In the genomic region with DNA sequence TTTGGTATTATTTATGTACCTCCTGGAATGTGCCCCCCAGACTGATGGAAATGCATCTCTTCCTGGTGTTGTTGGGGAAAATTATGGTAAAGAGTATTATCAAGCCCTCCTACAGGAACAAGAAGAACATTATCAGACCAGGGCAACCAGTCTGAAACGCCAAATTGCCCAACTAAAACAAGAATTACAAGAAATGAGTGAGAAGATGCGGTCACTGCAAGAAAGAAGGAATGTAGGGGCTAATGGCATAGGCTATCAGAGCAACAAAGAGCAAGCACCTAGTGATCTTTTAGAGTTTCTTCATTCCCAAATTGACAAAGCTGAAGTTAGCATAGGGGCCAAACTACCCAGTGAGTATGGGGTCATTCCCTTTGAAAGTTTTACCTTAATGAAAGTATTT, we compare ENCODE assay signal across 20 cellular contexts.
"Had no signal": no experiment of that assay in that cellular context is flagged by ENCODE, and none has a peak within 500 bp of the region (broad histone marks: within the 10 kb centered on the region; RNA-seq: fewer than 3 reads in every experiment).

No MANE protein-coding gene starts in this region.

- H3K36me3 ChIP-seq: colonic mucosa, ovary, right atrium auricular region, sigmoid colon, stomach, thoracic aorta, transverse colon had no signal

- H3K4me3 ChIP-seq: colonic mucosa, ovary, right atrium auricular region, sigmoid colon, skin epidermis, stomach, thoracic aorta, transverse colon had no signal

- H3K27ac Mint-ChIP-seq: endodermal cell, mesothelial cell of epicardium had no signal

- H3K9me3 Mint-ChIP-seq: endodermal cell, mesothelial cell of epicardium, neural crest cell had no signal

- H3K9me3 ChIP-seq: colonic mucosa, ovary, right atrium auricular region, sigmoid colon, stomach, thoracic aorta, transverse colon had no signal

- H3K36me3 Mint-ChIP-seq: mesothelial cell of epicardium had no signal

- DNase-seq: colonic mucosa; dermis blood vessel endothelial cell; endodermal cell; foreskin melanocyte; head of caudate nucleus; hippocampal formation; kidney glomerular epithelial cell; nucleus accumbens; ovary; sigmoid colon; stimulated activated CD4-positive, alpha-beta T cell treated with anti-CD3 and anti-CD28 coated beads, Interleukin-12 subunit alpha, Interleukin-12 subunit beta, amount 100 ng/mL, for 4 hours; stimulated activated naive CD4-positive, alpha-beta T cell; stomach; substantia nigra; transverse colon had no signal

- H3K4me3 Mint-ChIP-seq: endodermal cell, mesothelial cell of epicardium, neural crest cell had no signal

- H3K27me3 ChIP-seq: colonic mucosa, ovary, right atrium auricular region, sigmoid colon, stomach, transverse colon had no signal

- H3K27ac ChIP-seq: colonic mucosa, ovary, right atrium auricular region, sigmoid colon, skin epidermis, stomach, thoracic aorta, transverse colon had no signal

- H3K4me1 ChIP-seq: colonic mucosa had no signal
